ENCODE assay signal across 8 cellular contexts in the genomic region with DNA sequence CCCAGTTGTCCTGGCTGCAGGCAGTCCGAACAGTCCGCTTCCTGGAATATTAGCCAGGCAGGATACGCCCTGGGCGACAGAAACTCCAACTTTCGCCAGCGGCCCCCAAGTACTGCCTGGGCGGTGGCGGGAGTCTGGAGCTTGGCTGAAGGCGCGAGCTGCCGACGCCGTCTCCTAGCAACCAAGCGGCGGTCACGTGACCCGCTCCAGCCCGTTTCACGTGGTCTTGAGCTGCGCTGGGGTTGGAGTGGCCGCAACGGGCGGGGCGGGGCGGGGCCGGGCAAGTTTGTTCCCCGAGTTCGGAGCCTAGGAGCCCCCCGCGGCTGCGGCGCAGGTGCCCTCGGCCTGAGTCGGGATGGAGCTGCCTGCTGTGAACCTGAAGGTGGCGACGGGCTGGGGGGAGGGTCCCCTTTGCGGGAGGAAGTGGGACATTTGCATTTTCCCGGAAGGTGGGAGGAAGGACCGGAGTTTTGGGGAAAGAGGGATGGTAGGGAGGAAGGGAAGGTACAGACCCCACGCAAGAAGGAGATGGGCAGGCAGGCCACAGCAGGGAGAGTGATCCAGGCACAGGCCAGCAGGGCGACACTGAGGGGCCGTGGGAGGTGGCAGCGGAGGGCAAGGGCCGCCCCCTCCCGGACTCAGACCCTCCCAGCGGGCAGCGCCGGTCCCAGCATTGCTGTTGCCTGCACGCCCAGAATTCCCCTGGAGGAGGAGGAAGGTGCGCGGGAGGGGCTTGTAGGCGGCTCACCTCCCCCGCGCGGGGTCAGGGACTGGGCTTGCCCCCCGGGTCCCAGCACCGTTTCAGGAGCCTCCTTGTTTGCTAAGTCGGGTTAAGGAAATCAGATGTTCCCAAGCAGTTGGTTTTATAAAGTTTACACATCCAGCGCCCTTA. TPM values are rescaled to one million over a fixed set of nuclear protein-coding genes. Genes with fewer than 3 reads are reported as not detected.
A peak's percentile ranks its signal among the peaks of the same experiment; 100 is the strongest.
DNase-seq lines count a peak whose midpoint lies in the region; ATAC-seq and TF ChIP-seq lines count a peak whose summit lies in the region.

AGTRAP (plus strand) TSS at position 283 of the 892 bp plus-strand sequence; CDS start at position 356, 73 bp downstream.

- ATAC-seq in GM18498 (IDR thresholded peaks at IDR 0.05; ENCODE audit: unreplicated experiment), result peak; percentile 70
- peak; percentile 61 for ATAC-seq in HG03103 (IDR thresholded peaks at IDR 0.05; ENCODE audit: low read depth, unreplicated experiment)
- ATAC-seq in HG03135 (IDR thresholded peaks at IDR 0.05; ENCODE audit: unreplicated experiment), result no peak

- peak; percentile 24 for TF ChIP-seq CTCF in kidney epithelial cell (IDR thresholded peaks at IDR 0.05; ENCODE audit: insufficient read depth, low read length, poor library complexity, severe bottlenecking)

- no peaks in the 10 kb centered on the region for H3K36me3 ChIP-seq in kidney epithelial cell (ENCODE audit: control insufficient read depth, insufficient read depth, low read length)

- no peaks in the 10 kb centered on the region for H3K27me3 ChIP-seq in kidney epithelial cell (ENCODE audit: control insufficient read depth, insufficient read depth, low read length)

- DNase-seq in NCI-H446 treated with DMSO at 0.1 percent for 48 hours (lab: John Stamatoyannopoulos, UW) (peak; percentile 71), cerebellum (ENCODE audit: low spot score) (peak; percentile 95), kidney epithelial cell (ENCODE audit: low read depth) (no peak)
- peak; percentile 75 for DNase-seq in activated CD4-positive, alpha-beta T cell treated with anti-CD3 and anti-CD28 coated beads for 1 hour
- peak; percentile 95 for DNase-seq in stimulated activated CD4-positive, alpha-beta T cell treated with anti-CD3 and anti-CD28 coated beads, Interleukin-15, amount 100 ng/mL, for 24 hours

- peak within 1 kb of the TSS; percentile 90 for H3K4me3 ChIP-seq in kidney epithelial cell (ENCODE audit: low read depth, low read length)

RNA-seq across cellular contexts. Expression of gene AGTRAP, which starts in this region (rescaled TPM):
- total RNA-seq in cerebellum (7.7 TPM), kidney epithelial cell (76.7 and 89.8 TPM in 2 replicates)
